ENCODE assay signal across 8 cellular contexts in the genomic region with DNA sequence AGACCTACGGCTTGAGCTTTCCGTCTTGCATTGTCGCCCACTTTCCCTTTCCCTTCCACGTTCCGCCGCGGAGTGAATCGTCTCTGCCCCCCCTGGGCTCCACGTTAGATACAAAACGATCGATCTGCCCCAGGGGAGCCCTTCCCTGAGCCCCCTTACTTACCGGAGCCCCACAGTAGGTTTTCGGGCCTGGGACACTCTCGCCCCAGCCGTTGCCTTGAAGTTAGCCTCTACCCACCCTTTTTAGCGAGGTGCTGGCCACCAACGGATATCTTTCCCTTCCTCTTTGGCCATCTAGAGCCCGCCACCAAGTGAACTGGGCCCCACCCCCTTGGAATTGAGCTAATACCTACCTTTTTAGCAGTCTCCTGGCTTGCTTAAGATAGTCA. TPM values are rescaled to one million over a fixed set of nuclear protein-coding genes. Genes with fewer than 3 reads are reported as not detected.
DNase-seq lines count a peak whose midpoint lies in the region; ATAC-seq lines count a peak whose summit lies in the region.

No MANE protein-coding gene starts in this region.

- no peaks in the 10 kb centered on the region for H3K27me3 Mint-ChIP-seq in activated CD4-positive, alpha-beta T cell treated with anti-CD3 and anti-CD28 coated beads, Interleukin-2, amount 10 ng/mL, durations not matched to agents 7 days and 5 days

- peaks cover 27% of the 10 kb centered on the region for H3K36me3 Mint-ChIP-seq in activated CD4-positive, alpha-beta T cell treated with anti-CD3 and anti-CD28 coated beads, Interleukin-2, amount 10 ng/mL, durations not matched to agents 7 days and 5 days (ENCODE audit: low read depth)

- ATAC-seq in HG02759 (IDR thresholded peaks at IDR 0.05; ENCODE audit: unreplicated experiment) = peak; percentile 11

- H3K9ac ChIP-seq in duodenal mucosa (ENCODE audit: low read depth in 1 of 2, low read length in 2 of 2) = peak overlapping the region; percentile 82 to 99

- H3K27me3 ChIP-seq in duodenal mucosa (ENCODE audit: control insufficient read depth in 1 of 2, insufficient read depth in 2 of 2, low read length in 2 of 2) = no peaks in the 10 kb centered on the region

- no peaks in the 10 kb centered on the region for H3K9me3 ChIP-seq in duodenal mucosa (ENCODE audit: control insufficient read depth in 1 of 2, low read length in 2 of 2)

- POLR2A ChIA-PET in activated CD4-positive, alpha-beta T cell treated with anti-CD3 and anti-CD28 coated beads, Interleukin-2, amount 10 ng/mL, durations not matched to agents 7 days and 5 days (lab: Charles Lee) = interaction anchor here (0.6 to 1.1 kb wide), 3 partner anchors 10 to 642 kb away, joined by 3 to 4 read pairs (median 4); no protein-coding TSS in a partner anchor

- no peak overlapping the region for H3K27ac Mint-ChIP-seq in activated CD4-positive, alpha-beta T cell treated with anti-CD3 and anti-CD28 coated beads, Interleukin-2, amount 10 ng/mL, durations not matched to agents 7 days and 5 days

- H3K4me3 ChIP-seq in duodenal mucosa (ENCODE audit: low read depth in 1 of 2, low read length in 2 of 2) = peak overlapping the region; percentile 81 to 94

- peak; percentile 63 for DNase-seq in activated CD4-positive, alpha-beta T cell treated with anti-CD3 and anti-CD28 coated beads, Interleukin-2, amount 10 ng/mL, durations not matched to agents 7 days and 5 days
- DNase-seq in activated CD4-positive, alpha-beta T cell treated with anti-CD3 and anti-CD28 coated beads for 48 hours = no peak
- DNase-seq in NCI-H748 treated with DMSO at 0.1 percent for 48 hours (lab: John Stamatoyannopoulos, UW) (peak; percentile 34), mesenteric fat pad (ENCODE audit: low spot score) (peak; percentile 86), KG1 (lab: John Stamatoyannopoulos, UW) (no peak), amniotic stem cell (lab: John Stamatoyannopoulos, UW) (no peak)

- H3K36me3 ChIP-seq in duodenal mucosa (ENCODE audit: control insufficient read depth in 1 of 2, insufficient read depth in 2 of 2, low read length in 2 of 2) = peaks cover 0 to 5% of the 10 kb centered on the region in 2 donors

- H3K4me3 Mint-ChIP-seq in activated CD4-positive, alpha-beta T cell treated with anti-CD3 and anti-CD28 coated beads, Interleukin-2, amount 10 ng/mL, durations not matched to agents 7 days and 5 days = no peak overlapping the region

- H3K9me3 Mint-ChIP-seq in activated CD4-positive, alpha-beta T cell treated with anti-CD3 and anti-CD28 coated beads, Interleukin-2, amount 10 ng/mL, durations not matched to agents 7 days and 5 days = no peaks in the 10 kb centered on the region

- H3K4me1 ChIP-seq in duodenal mucosa (ENCODE audit: control insufficient read depth in 1 of 2, insufficient read depth in 2 of 2, low read length in 2 of 2) = peaks cover 12 to 16% of the 10 kb centered on the region in 2 donors

- peaks cover 48% of the 10 kb centered on the region for H3K4me1 Mint-ChIP-seq in activated CD4-positive, alpha-beta T cell treated with anti-CD3 and anti-CD28 coated beads, Interleukin-2, amount 10 ng/mL, durations not matched to agents 7 days and 5 days

- CTCF ChIA-PET in activated CD4-positive, alpha-beta T cell treated with anti-CD3 and anti-CD28 coated beads, Interleukin-2, amount 10 ng/mL, durations not matched to agents 7 days and 5 days (lab: Charles Lee) = interaction anchor here (1.1 to 1.4 kb wide), 6 partner anchors 16 to 828 kb away, joined by 3 to 6 read pairs (median 4); a partner anchor contains a TSS

- H3K27ac ChIP-seq in duodenal mucosa (ENCODE audit: low read depth, low read length) = peak overlapping the region; percentile 74

RNA-seq across cellular contexts. Expression of a gene that starts 0.6 kb away (rescaled TPM):
- 100 to 1,000 TPM in 1 of 2 experiments, 10 to 100 TPM in 1; 99.4 to 100 TPM for total RNA-seq in activated CD4-positive, alpha-beta T cell treated with anti-CD3 and anti-CD28 coated beads, Interleukin-2, amount 10 ng/mL, durations not matched to agents 7 days and 5 days
- 76.5 TPM for total RNA-seq in mesenteric fat pad

RNA-seq across cellular contexts. Expression of a gene that starts 32.0 kb away (rescaled TPM):
- total RNA-seq in activated CD4-positive, alpha-beta T cell treated with anti-CD3 and anti-CD28 coated beads, Interleukin-2, amount 10 ng/mL, durations not matched to agents 7 days and 5 days = 10 to 100 TPM; 12.5 to 12.9 TPM
- 15.5 TPM for total RNA-seq in mesenteric fat pad

Comparison
In these comparisons a context has a peak if more than half of its experiments do, and no peak if none do; other contexts are left out.
1. DNase-seq: peak in activated CD4-positive, alpha-beta T cell treated with anti-CD3 and anti-CD28 coated beads, Interleukin-2, amount 10 ng/mL, durations not matched to agents 7 days and 5 days (single experiment), NCI-H748 treated with DMSO at 0.1 percent for 48 hours (single experiment) and mesenteric fat pad (single experiment); none in activated CD4-positive, alpha-beta T cell treated with anti-CD3 and anti-CD28 coated beads for 48 hours (single experiment), KG1 (single experiment) and amniotic stem cell (single experiment).